ENCODE assay signal across 1 cellular context in genomic region chr5:7420506-7421280, GRCh38.
TF ChIP-seq lines count a peak whose summit lies in the region.

No MANE protein-coding gene starts in this region.

TF ChIP-seq in GM23338, 12 proteins besides CTCF, POLR2A, EP300 and RAD21 (continued from another document):
- TF ChIP-seq POLR2AphosphoS5 (IDR thresholded peaks at IDR 0.05; ENCODE audit: low read depth): no peak
